14 cellular contexts compared by ENCODE assay signal in genomic region chr2:145012214-145012670, GRCh38.
DNase-seq lines count a peak whose midpoint lies in the region; ATAC-seq, FAIRE-seq and TF ChIP-seq lines count a peak whose summit lies in the region.
"Had no signal": no experiment of that assay in that cellular context is flagged by ENCODE, and none has a peak within 500 bp of the region (broad histone marks: within the 10 kb centered on the region; RNA-seq: fewer than 3 reads in every experiment).

No MANE protein-coding gene starts in this region.

- no peak overlapping the region for H3K4me3 ChIP-seq in MG63
- H3K4me3 ChIP-seq in kidney epithelial cell (ENCODE audit: low read depth, low read length), result no peak overlapping the region
- H3K4me3 ChIP-seq: GM12878 had no signal

- peak overlapping the region; percentile 39 for H3K27ac Mint-ChIP-seq in chondrocyte (ENCODE audit: unreplicated experiment)
- H3K27ac Mint-ChIP-seq: CD14-positive monocyte, naive B cell had no signal

- no peaks in the 10 kb centered on the region for H3K36me3 ChIP-seq in MG63
- H3K36me3 ChIP-seq in kidney epithelial cell (ENCODE audit: control insufficient read depth, insufficient read depth, low read length), result no peaks in the 10 kb centered on the region

- TF ChIP-seq CTCF in chondrocyte (IDR thresholded peaks at IDR 0.05) (no peak), kidney epithelial cell (IDR thresholded peaks at IDR 0.05; ENCODE audit: insufficient read depth, low read length, poor library complexity, severe bottlenecking) (no peak)

- no peaks in the 10 kb centered on the region for H3K27me3 ChIP-seq in MG63
- H3K27me3 ChIP-seq in kidney epithelial cell (ENCODE audit: control insufficient read depth, insufficient read depth, low read length), result no peaks in the 10 kb centered on the region

- no peak for FAIRE-seq in GM12892 (lab: Jason Lieb, UNC)
- FAIRE-seq: GM12878 had no signal

- DNase-seq in Daoy (ENCODE audit: low read depth) (peak; percentile 42), MG63 (peak; percentile 47), chondrocyte (ENCODE audit: low spot score) (no peak), kidney epithelial cell (ENCODE audit: low read depth) (peak; percentile 38), GM12892 (ENCODE audit: insufficient read length) (no peak), globus pallidus (ENCODE audit: low spot score) (no peak)
- DNase-seq: activated effector memory CD4-positive, alpha-beta T cell treated with anti-CD3 and anti-CD28 coated beads, Interleukin-2, amount 50 U/mL, for 16 hours; cortex of kidney; naive B cell; NCI-H1930 had no signal

- peaks cover 35% of the 10 kb centered on the region for H3K4me1 Mint-ChIP-seq in chondrocyte (ENCODE audit: low read depth)
- H3K4me1 Mint-ChIP-seq: CD14-positive monocyte, naive B cell had no signal

- no peaks in the 10 kb centered on the region for H3K27me3 Mint-ChIP-seq in chondrocyte (ENCODE audit: low read depth)
- H3K27me3 Mint-ChIP-seq: naive B cell had no signal

- H3K9me3 Mint-ChIP-seq in chondrocyte (ENCODE audit: low read depth), result no peaks in the 10 kb centered on the region
- H3K9me3 Mint-ChIP-seq: naive B cell had no signal

- no peak for TF ChIP-seq POLR2A in GM12892 (IDR thresholded peaks at IDR 0.05; ENCODE audit: low read depth, low read length)

- peaks cover 2% of the 10 kb centered on the region; the same call in 1 of the 2 replicates for H3K9me3 ChIP-seq in MG63

- ATAC-seq in HG03469 (IDR thresholded peaks at IDR 0.05; ENCODE audit: unreplicated experiment) (no peak), GM21515 (IDR thresholded peaks at IDR 0.05; ENCODE audit: unreplicated experiment) (no peak)
- ATAC-seq: GM12878 had no signal

- no peaks in the 10 kb centered on the region for H3K36me3 Mint-ChIP-seq in chondrocyte (ENCODE audit: low read depth)
- H3K36me3 Mint-ChIP-seq: CD14-positive monocyte, naive B cell had no signal

- no peak overlapping the region for H3K4me3 Mint-ChIP-seq in chondrocyte (ENCODE audit: unreplicated experiment)
- H3K4me3 Mint-ChIP-seq: CD14-positive monocyte, naive B cell had no signal

Comparison
In these comparisons a context has a peak if more than half of its experiments do, and no peak if none do; other contexts are left out.
1. DNase-seq: peak in Daoy (single experiment), MG63 (single experiment) and kidney epithelial cell (single experiment); none in chondrocyte (single experiment), GM12892 (single experiment) and globus pallidus (single experiment).